In the genomic region with DNA sequence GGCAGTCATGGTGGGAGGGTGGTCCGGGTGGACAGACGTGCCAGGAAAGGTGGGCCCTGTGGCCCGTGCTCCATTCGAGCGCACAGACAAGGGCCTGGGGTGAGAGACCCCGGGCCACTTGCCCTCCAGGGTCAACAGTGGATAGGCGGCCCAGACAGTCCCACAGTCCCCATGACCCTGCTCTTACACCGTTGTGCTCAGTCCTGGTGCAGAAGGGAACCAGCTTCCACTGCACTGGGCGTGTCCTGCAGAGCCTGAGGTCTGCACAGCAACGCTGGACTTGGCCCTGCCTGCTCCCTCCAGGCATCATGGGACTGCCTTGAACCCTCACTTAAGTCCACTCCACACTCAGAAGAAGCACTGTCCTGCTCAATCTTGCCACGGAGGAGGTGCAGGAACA, we compare ENCODE assay signal across 12 cellular contexts. TPM values are rescaled to one million over a fixed set of nuclear protein-coding genes. Genes with fewer than 3 reads are reported as not detected.
"Had no signal": no experiment of that assay in that cellular context is flagged by ENCODE, and none has a peak within 500 bp of the region (broad histone marks: within the 10 kb centered on the region; RNA-seq: fewer than 3 reads in every experiment).

No MANE protein-coding gene starts in this region.

- H2AFZ ChIP-seq: parathyroid adenoma had no signal

- H3K4me1 ChIP-seq: ascending aorta, parathyroid adenoma, testis had no signal

- H3K9me3 ChIP-seq: ascending aorta, SK-N-SH, testis had no signal

- H3K27me3 Mint-ChIP-seq: activated T-helper 17 cell treated with anti-CD3 and anti-CD28 coated beads, Interleukin-2, amount 50 U/mL, for 72 hours had no signal

- H3K9ac ChIP-seq: parathyroid adenoma, SK-N-SH had no signal

- H3K4me2 ChIP-seq: SK-N-SH had no signal

- H3K4me3 ChIP-seq: ascending aorta, esophagus squamous epithelium, testis had no signal

- H3K4me1 Mint-ChIP-seq: activated naive CD8-positive, alpha-beta T cell treated with anti-CD3 and anti-CD28 coated beads, Interleukin-2, amount 50 U/mL, for 24 hours; activated T-helper 17 cell treated with anti-CD3 and anti-CD28 coated beads, Interleukin-2, amount 50 U/mL, for 72 hours had no signal

- H3K27ac Mint-ChIP-seq: activated naive CD4-positive, alpha-beta T cell treated with anti-CD3 and anti-CD28 coated beads for 36 hours; activated naive CD8-positive, alpha-beta T cell treated with anti-CD3 and anti-CD28 coated beads, Interleukin-2, amount 50 U/mL, for 24 hours; activated T-helper 17 cell treated with anti-CD3 and anti-CD28 coated beads, Interleukin-2, amount 50 U/mL, for 72 hours had no signal

- H3K79me2 ChIP-seq: parathyroid adenoma had no signal

- H3K27me3 ChIP-seq: ascending aorta, esophagus squamous epithelium, testis had no signal

- ATAC-seq: activated naive CD8-positive, alpha-beta T cell treated with anti-CD3 and anti-CD28 coated beads, Interleukin-2, amount 50 U/mL, for 24 hours; activated T-helper 17 cell treated with anti-CD3 and anti-CD28 coated beads, Interleukin-2, amount 50 U/mL, for 72 hours had no signal

- DNase-seq: activated CD4-positive, alpha-beta T cell treated with anti-CD3 and anti-CD28 coated beads for 1 hour; activated CD4-positive, alpha-beta T cell treated with anti-CD3 and anti-CD28 coated beads, Interleukin-2, amount 50 U/mL, for 4 hours; activated naive CD4-positive, alpha-beta T cell treated with anti-CD3 and anti-CD28 coated beads for 36 hours; activated naive CD8-positive, alpha-beta T cell treated with anti-CD3 and anti-CD28 coated beads, Interleukin-2, amount 50 U/mL, for 24 hours; esophagus squamous epithelium; kidney glomerular epithelial cell; SK-N-SH; stimulated activated naive CD4-positive, alpha-beta T cell had no signal

- H3K4me3 Mint-ChIP-seq: activated naive CD4-positive, alpha-beta T cell treated with anti-CD3 and anti-CD28 coated beads for 36 hours; activated naive CD8-positive, alpha-beta T cell treated with anti-CD3 and anti-CD28 coated beads, Interleukin-2, amount 50 U/mL, for 24 hours; activated T-helper 17 cell treated with anti-CD3 and anti-CD28 coated beads, Interleukin-2, amount 50 U/mL, for 72 hours had no signal

- H3K27ac ChIP-seq: ascending aorta, esophagus squamous epithelium, parathyroid adenoma, testis had no signal

RNA-seq across cellular contexts. Expression of gene PXDN, which starts 52.0 kb away (rescaled TPM):
- total RNA-seq: activated T-helper 17 cell treated with anti-CD3 and anti-CD28 coated beads, Interleukin-2, amount 50 U/mL, for 72 hours had no signal
